In the genomic region with DNA sequence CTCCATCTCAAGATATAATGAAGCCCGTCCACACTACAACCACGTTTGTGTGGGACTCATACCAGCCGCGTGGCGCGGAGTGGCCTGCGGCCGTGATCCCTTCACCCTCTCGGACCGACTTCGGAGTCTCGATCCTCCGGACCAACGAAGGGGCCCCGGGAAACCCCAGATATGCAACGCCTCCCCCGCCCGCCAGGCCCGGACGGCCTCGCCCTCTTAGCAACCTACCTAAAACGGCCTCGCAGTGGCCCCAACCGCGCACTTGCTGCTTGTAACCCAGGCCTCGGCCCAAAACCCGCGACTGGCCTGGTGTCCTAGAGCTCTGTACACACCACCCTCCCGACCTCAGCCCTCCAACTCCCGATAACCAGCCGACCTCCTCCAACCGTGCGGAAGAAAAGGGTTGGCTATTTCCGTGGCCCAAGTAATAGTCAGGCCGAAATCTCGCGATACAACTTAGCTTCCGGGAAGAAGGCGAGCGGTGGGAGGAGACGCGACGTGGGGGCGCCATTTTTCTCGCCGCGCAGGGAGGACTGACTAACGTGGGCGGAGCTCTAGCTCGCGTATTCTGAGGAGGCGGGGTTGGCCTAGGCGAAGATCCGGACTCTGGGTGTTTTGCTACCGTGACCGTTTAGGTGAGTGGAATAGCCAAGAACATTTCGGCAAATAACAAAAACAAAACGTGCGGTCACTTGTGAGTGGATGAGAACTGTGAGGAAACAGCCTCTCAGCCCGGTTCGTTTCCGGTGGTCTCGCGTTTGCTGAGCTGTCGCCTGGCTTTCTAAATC, we compare ENCODE assay signal across 1 cellular context.
TF ChIP-seq lines count a peak whose summit lies in the region.

A gene (plus strand): TSS at position 579 of the 788 bp plus-strand sequence. CDS start 5,722 bp downstream, outside the sequence.
A gene with protein sequence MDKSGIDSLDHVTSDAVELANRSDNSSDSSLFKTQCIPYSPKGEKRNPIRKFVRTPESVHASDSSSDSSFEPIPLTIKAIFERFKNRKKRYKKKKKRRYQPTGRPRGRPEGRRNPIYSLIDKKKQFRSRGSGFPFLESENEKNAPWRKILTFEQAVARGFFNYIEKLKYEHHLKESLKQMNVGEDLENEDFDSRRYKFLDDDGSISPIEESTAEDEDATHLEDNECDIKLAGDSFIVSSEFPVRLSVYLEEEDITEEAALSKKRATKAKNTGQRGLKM (minus strand): TSS at position 402 of the 788 bp plus-strand sequence. CDS start 2,191 bp downstream, outside the sequence.

TF ChIP-seq in HepG2, 621 proteins besides CTCF, POLR2A, EP300 and RAD21 (continued from another document):
- TF ChIP-seq, protein P1, sequence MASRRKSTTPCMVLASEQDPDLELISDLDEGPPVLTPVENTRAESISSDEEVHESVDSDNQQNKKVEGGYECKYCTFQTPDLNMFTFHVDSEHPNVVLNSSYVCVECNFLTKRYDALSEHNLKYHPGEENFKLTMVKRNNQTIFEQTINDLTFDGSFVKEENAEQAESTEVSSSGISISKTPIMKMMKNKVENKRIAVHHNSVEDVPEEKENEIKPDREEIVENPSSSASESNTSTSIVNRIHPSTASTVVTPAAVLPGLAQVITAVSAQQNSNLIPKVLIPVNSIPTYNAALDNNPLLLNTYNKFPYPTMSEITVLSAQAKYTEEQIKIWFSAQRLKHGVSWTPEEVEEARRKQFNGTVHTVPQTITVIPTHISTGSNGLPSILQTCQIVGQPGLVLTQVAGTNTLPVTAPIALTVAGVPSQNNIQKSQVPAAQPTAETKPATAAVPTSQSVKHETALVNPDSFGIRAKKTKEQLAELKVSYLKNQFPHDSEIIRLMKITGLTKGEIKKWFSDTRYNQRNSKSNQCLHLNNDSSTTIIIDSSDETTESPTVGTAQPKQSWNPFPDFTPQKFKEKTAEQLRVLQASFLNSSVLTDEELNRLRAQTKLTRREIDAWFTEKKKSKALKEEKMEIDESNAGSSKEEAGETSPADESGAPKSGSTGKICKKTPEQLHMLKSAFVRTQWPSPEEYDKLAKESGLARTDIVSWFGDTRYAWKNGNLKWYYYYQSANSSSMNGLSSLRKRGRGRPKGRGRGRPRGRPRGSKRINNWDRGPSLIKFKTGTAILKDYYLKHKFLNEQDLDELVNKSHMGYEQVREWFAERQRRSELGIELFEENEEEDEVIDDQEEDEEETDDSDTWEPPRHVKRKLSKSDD (CRISPR knock-in tag; IDR thresholded peaks at IDR 0.05; ENCODE audit: low read depth), result peak; percentile 63; the same call in 1 of the 2 replicates
- TF ChIP-seq SYNCRIP (IDR thresholded peaks at IDR 0.05; ENCODE audit: insufficient read depth, low read depth, low read length), result no peak
